In the genomic region with DNA sequence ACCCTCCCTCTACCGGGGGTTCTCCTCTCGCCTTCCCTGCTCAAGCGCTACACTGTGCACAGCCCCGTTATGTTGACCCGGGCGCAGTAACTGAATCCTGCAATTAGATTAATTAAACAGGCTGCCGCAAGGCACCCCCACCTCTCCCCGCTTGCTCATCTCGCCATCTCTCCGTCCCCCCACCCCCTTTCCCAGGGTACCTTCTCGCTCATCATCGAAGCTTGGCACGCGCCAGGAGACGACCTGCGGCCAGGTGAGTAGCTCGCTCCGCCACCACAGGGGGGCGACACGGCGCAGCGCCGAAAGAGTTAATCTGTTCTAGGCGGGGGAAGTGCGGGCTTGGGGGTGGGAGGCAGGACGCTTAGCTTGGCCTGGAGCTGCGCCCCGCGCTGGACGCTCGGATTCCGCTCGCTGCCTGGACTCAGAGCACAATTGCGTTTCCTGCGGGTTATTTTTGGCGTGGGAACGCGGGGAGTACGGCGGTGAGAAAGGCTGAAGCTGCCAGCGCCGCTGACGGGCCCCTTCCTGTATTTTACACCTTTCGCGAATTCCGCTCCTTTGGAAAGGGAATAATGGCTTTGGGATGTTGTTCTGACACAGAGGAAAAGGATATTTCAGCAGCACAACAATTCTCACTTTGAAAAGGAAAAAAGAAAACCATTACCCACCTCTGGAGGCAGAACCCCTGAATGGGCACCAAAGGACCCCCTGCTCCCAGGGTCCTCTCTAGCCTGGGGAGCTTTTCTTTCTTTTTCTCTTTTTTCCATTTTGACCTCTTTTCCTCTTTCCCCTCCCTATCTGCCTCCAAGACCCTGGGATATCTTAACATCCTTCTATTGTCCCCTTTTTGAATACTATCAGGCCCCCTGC, we compare ENCODE assay signal across 8 cellular contexts. TPM values are rescaled to one million over a fixed set of nuclear protein-coding genes. Genes with fewer than 3 reads are reported as not detected.
DNase-seq lines count a peak whose midpoint lies in the region; ATAC-seq and TF ChIP-seq lines count a peak whose summit lies in the region.

No MANE protein-coding gene starts in this region.

- no peaks in the 10 kb centered on the region for H4K20me1 ChIP-seq in KMS-11 (ENCODE audit: insufficient read depth)

- H3K4me3 ChIP-seq in KMS-11 (IDR thresholded peaks at IDR 0.05; ENCODE audit: insufficient read depth, low read depth, low read length) (no peak overlapping the region), uterus (peak overlapping the region; percentile 29 to 41)

- H3K27me3 Mint-ChIP-seq in endothelial cell (ENCODE audit: unreplicated experiment), result peaks cover 42% of the 10 kb centered on the region
- peaks cover 14 to 58% (median 49%) of the 10 kb centered on the region in 5 donors for H3K27me3 Mint-ChIP-seq in naive thymus-derived CD8-positive, alpha-beta T cell

- no peak overlapping the region for H3K27ac ChIP-seq in KMS-11
- peak overlapping the region; percentile 45 to 56 for H3K27ac ChIP-seq in uterus

- TF ChIP-seq CTCF in KMS-11 (conservative IDR thresholded peaks at IDR 0.05; ENCODE audit: low read depth, low read length) (peak; percentile 58), endothelial cell (IDR thresholded peaks at IDR 0.05; ENCODE audit: unreplicated experiment) (peak; percentile 75), uterus (IDR thresholded peaks at IDR 0.05) (peak; percentile 8 to 42 (median 18))

- H3K4me2 ChIP-seq in KMS-11, result peak overlapping the region; percentile 94

- POLR2A ChIA-PET in naive thymus-derived CD8-positive, alpha-beta T cell (lab: Charles Lee), result interaction anchor here (3.7 to 6.9 kb wide), 2 partner anchors 11 to 23 kb away, joined by 17 to 50 read pairs; no protein-coding TSS in a partner anchor

- intact Hi-C loops in uterus (cut with DNase I; ENCODE audit: low total_unique reads), result no loop called here

- H3K9me3 ChIP-seq in uterus, result no peaks in the 10 kb centered on the region

- H3K27me3 ChIP-seq in KMS-11 (ENCODE audit: insufficient read depth, low read depth) (peaks cover 28% of the 10 kb centered on the region), uterus (peaks cover 21 to 44% of the 10 kb centered on the region in 2 donors)

- H3K79me2 ChIP-seq in KMS-11 (ENCODE audit: insufficient read depth, low read depth), result no peaks in the 10 kb centered on the region

- peaks cover 64% of the 10 kb centered on the region for H3K36me3 Mint-ChIP-seq in endothelial cell (ENCODE audit: low read depth, unreplicated experiment)
- no peaks in the 10 kb centered on the region for H3K36me3 Mint-ChIP-seq in naive thymus-derived CD8-positive, alpha-beta T cell

- TF ChIP-seq POLR2A in uterus (IDR thresholded peaks at IDR 0.05), result no peak

- peak overlapping the region; percentile 97 for H3K4me3 Mint-ChIP-seq in endothelial cell (ENCODE audit: unreplicated experiment)
- peak overlapping the region; percentile 69 to 90 (median 82) for H3K4me3 Mint-ChIP-seq in naive thymus-derived CD8-positive, alpha-beta T cell

- H3K4me1 Mint-ChIP-seq in endothelial cell (ENCODE audit: unreplicated experiment), result peaks cover 57% of the 10 kb centered on the region
- H3K4me1 Mint-ChIP-seq in naive thymus-derived CD8-positive, alpha-beta T cell, result peaks cover 23 to 58% (median 50%) of the 10 kb centered on the region in 4 donors

- H3K36me3 ChIP-seq in KMS-11 (ENCODE audit: insufficient read depth), result no peaks in the 10 kb centered on the region
- H3K36me3 ChIP-seq in uterus, result no peaks in the 10 kb centered on the region

- peak; percentile 21 to 38 for ATAC-seq in naive thymus-derived CD8-positive, alpha-beta T cell

- DNase-seq in COR-L47 (lab: John Stamatoyannopoulos, UW) (peak; percentile 80), endothelial cell (ENCODE audit: low spot score) (peak; percentile 87), uterus (peak; percentile 41 to 66), mucosa of gallbladder (ENCODE audit: low spot score) (no peak), COLO829 (ENCODE audit: low spot score) (no peak)
- DNase-seq in activated CD4-positive, alpha-beta T cell treated with anti-CD3 and anti-CD28 coated beads for 48 hours, result peak; percentile 77
- peak in 5 of 10 donors; percentile 38 to 54 (median 43) for DNase-seq in naive thymus-derived CD8-positive, alpha-beta T cell

- no peak overlapping the region for H3K9ac ChIP-seq in KMS-11

- H3K4me1 ChIP-seq in KMS-11 (ENCODE audit: low read depth, poor library complexity, severe bottlenecking) (peaks cover 25% of the 10 kb centered on the region), uterus (peaks cover 0 to 41% of the 10 kb centered on the region in 2 donors)

- no peaks in the 10 kb centered on the region for H3K9me3 Mint-ChIP-seq in endothelial cell (ENCODE audit: unreplicated experiment)
- H3K9me3 Mint-ChIP-seq in naive thymus-derived CD8-positive, alpha-beta T cell, result no peaks in the 10 kb centered on the region

- H2AFZ ChIP-seq in KMS-11 (ENCODE audit: low read depth), result no peak overlapping the region

- H3K27ac Mint-ChIP-seq in endothelial cell (ENCODE audit: unreplicated experiment), result peak overlapping the region; percentile 95
- H3K27ac Mint-ChIP-seq in naive thymus-derived CD8-positive, alpha-beta T cell, result peak overlapping the region in 2 of 10 donors; percentile 34 to 42

RNA-seq across cellular contexts. Expression of a gene that starts 1.5 kb away (rescaled TPM):
- total RNA-seq in endothelial cell (ENCODE audit: unreplicated experiment) (257 TPM), uterus (10 to 100 TPM; 18.2 to 31.1 (median 22.6) TPM), mucosa of gallbladder (7.2 TPM)
- under 1 TPM in 1 of 2 experiments, not detected in 1; 0.16 TPM for total RNA-seq in naive thymus-derived CD8-positive, alpha-beta T cell
- not detected for polyA plus RNA-seq in naive thymus-derived CD8-positive, alpha-beta T cell

RNA-seq across cellular contexts. Expression of a gene that starts 22.6 kb away (rescaled TPM):
- total RNA-seq in endothelial cell (ENCODE audit: unreplicated experiment) (16.4 TPM), uterus (1 to 10 TPM in 2 of 4 donors, under 1 TPM in 1, not detected in 1; 0.35 to 1.8 (median 1.4) TPM), mucosa of gallbladder (2.8 TPM)
- 1 to 10 TPM; 8.9 to 9.2 TPM for total RNA-seq in naive thymus-derived CD8-positive, alpha-beta T cell
- polyA plus RNA-seq in naive thymus-derived CD8-positive, alpha-beta T cell, result not detected

RNA-seq across cellular contexts. Expression of a gene that starts 36.4 kb away (rescaled TPM):
- 39.2 TPM for total RNA-seq in endothelial cell (ENCODE audit: unreplicated experiment)
- total RNA-seq in naive thymus-derived CD8-positive, alpha-beta T cell, result 10 to 100 TPM; 20.4 to 20.7 TPM
- polyA plus RNA-seq in naive thymus-derived CD8-positive, alpha-beta T cell, result 10 to 100 TPM; 11.1 to 19.2 (median 15.0) TPM
- total RNA-seq in uterus, result 10 to 100 TPM in 2 of 4 donors, 1 to 10 TPM in 2; 3.8 to 33.3 (median 17.3) TPM
- total RNA-seq in mucosa of gallbladder, result 42.2 TPM

RNA-seq across cellular contexts. Expression of a gene that starts 56.6 kb away (rescaled TPM):
- 1.4 TPM for total RNA-seq in endothelial cell (ENCODE audit: unreplicated experiment)
- total RNA-seq in naive thymus-derived CD8-positive, alpha-beta T cell, result not detected
- polyA plus RNA-seq in naive thymus-derived CD8-positive, alpha-beta T cell, result not detected
- total RNA-seq in uterus, result under 1 TPM in 1 of 4 donors, not detected in 3; 0.76 TPM
- total RNA-seq in mucosa of gallbladder, result 0.63 TPM

Comparison
In these comparisons a context has a peak if more than half of its experiments do, and no peak if none do; other contexts are left out.
1. DNase-seq: peak in COR-L47 (single experiment), activated CD4-positive, alpha-beta T cell treated with anti-CD3 and anti-CD28 coated beads for 48 hours (single experiment), endothelial cell (single experiment) and uterus (2 of 2); none in mucosa of gallbladder (single experiment) and COLO829 (single experiment).
2. CTCF ChIP-seq: peak in every context shown above with its lines; median percentile 75 in endothelial cell; 58 in KMS-11; 18 in uterus.